In the genomic region with DNA sequence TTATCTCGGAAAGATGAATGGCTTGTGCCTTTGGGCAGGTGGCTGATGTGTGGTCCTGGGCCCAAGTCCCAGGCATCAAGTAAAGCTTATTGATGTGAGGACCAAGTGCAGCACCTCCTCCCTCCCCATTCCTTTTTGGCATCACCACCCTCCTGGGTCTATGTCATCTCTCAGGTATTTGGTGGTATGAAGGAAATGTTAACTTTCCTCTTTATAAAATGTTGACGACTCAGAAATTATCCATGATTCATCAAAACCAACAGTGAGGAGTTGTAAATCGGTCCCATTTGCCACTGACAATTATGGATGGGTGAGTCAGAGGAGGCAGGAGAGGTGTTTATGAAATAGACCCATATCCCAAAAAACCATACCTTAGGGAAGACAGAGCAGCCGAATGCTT, we compare ENCODE assay signal across 15 cellular contexts.
DNase-seq lines count a peak whose midpoint lies in the region; ATAC-seq and TF ChIP-seq lines count a peak whose summit lies in the region.
"Had no signal": no experiment of that assay in that cellular context is flagged by ENCODE, and none has a peak within 500 bp of the region (broad histone marks: within the 10 kb centered on the region; RNA-seq: fewer than 3 reads in every experiment).

No MANE protein-coding gene starts in this region.

- in situ Hi-C loops in GM23248 (cut with MboI) = no loop called here

- H4K20me1 ChIP-seq in GM23248 (ENCODE audit: insufficient read depth) = no peaks in the 10 kb centered on the region

- no TSS peak for BruUV-seq in A673 (replicated peaks; lab: Mats Ljungman, UMichigan)

- no peaks in the 10 kb centered on the region for H3K9me2 ChIP-seq in GM23248 (ENCODE audit: insufficient read depth)

- H3K9me3 Mint-ChIP-seq in T-cell = peaks cover 0 to 5% (median 0%) of the 10 kb centered on the region in 3 donors
- peaks cover 0 to 5% of the 10 kb centered on the region in 2 donors for H3K9me3 Mint-ChIP-seq in stimulated activated naive CD8-positive, alpha-beta T cell treated with anti-CD3 and anti-CD28 coated beads, Interleukin-15, amount 100 ng/mL, for 72 hours
- H3K9me3 Mint-ChIP-seq: activated naive CD4-positive, alpha-beta T cell treated with anti-CD3 and anti-CD28 coated beads, Interleukin-2, amount 50 U/mL, for 24 hours had no signal

- H3K27me3 ChIP-seq in A673 (replicated peaks; ENCODE audit: insufficient read depth, low read depth, low read length, poor library complexity) = no peaks in the 10 kb centered on the region
- no peaks in the 10 kb centered on the region for H3K27me3 ChIP-seq in GM23248 (replicated peaks; ENCODE audit: insufficient read depth)
- H3K27me3 ChIP-seq: colonic mucosa had no signal

- H3K9me3 ChIP-seq in A673 (ENCODE audit: low read depth, low read length, poor library complexity, severe bottlenecking) (no peaks in the 10 kb centered on the region), GM23248 (ENCODE audit: low read depth) (no peaks in the 10 kb centered on the region)
- H3K9me3 ChIP-seq: colonic mucosa had no signal

- H3K36me3 Mint-ChIP-seq in T-cell = no peaks in the 10 kb centered on the region

- no peak for ATAC-seq in T-cell (replicated peaks in 1 of 4)
- no peak for ATAC-seq in stimulated activated naive CD8-positive, alpha-beta T cell treated with anti-CD3 and anti-CD28 coated beads, Interleukin-15, amount 100 ng/mL, for 72 hours
- ATAC-seq: HepG2 had no signal

- POLR2A ChIA-PET in A673 (lab: Charles Lee; ENCODE audit: low non-redundant PET) = no interaction called here
- POLR2A ChIA-PET in T-cell (lab: Charles Lee) = interaction anchor here in 1 of 2 donors (0.6 kb wide), 1 partner anchor 214 kb away, joined by 3 read pairs; no protein-coding TSS in a partner anchor

- no peaks in the 10 kb centered on the region for H3K4me1 ChIP-seq in A673 (ENCODE audit: insufficient read depth, low read length, poor library complexity, severe bottlenecking)
- peaks cover 20% of the 10 kb centered on the region for H3K4me1 ChIP-seq in GM23248 (ENCODE audit: insufficient read depth)
- H3K4me1 ChIP-seq: colonic mucosa had no signal

- peak; percentile 3 for DNase-seq in A673 (ENCODE audit: low spot score)
- peak; percentile 83 for DNase-seq in GM23248
- DNase-seq in T-cell = no peak
- peak; percentile 7 for DNase-seq in iris pigment epithelial cell (ENCODE audit: low read depth)
- no peak for DNase-seq in NOMO-1 treated with dmso at 0.1 percent for 144 hours (lab: John Stamatoyannopoulos, UW; ENCODE audit: unreplicated experiment)
- no peak for DNase-seq in NCI-H1092 (lab: John Stamatoyannopoulos, UW)
- no peak for DNase-seq in stimulated activated naive CD8-positive, alpha-beta T cell treated with anti-CD3 and anti-CD28 coated beads, Interleukin-15, amount 100 ng/mL, for 72 hours
- no peak for DNase-seq in NAMALWA (ENCODE audit: low spot score)
- DNase-seq: colonic mucosa, kidney, NCI-H2081, T-helper 2 cell had no signal

- 28 to 33% methylated on average over 4 of the region's 4 CpGs for WGBS in GM23248 (ENCODE audit: low coverage in 1 of 2, low lambda C conversion rate in 2 of 2, missing lambda C conversion rate in 2 of 2), 2 experiments

- no peaks in the 10 kb centered on the region for H3K36me3 ChIP-seq in A673 (ENCODE audit: insufficient read depth, low read length, poor library complexity, severe bottlenecking)
- no peaks in the 10 kb centered on the region for H3K36me3 ChIP-seq in GM23248 (ENCODE audit: low read depth)
- H3K36me3 ChIP-seq: colonic mucosa had no signal

- H3K4me1 Mint-ChIP-seq in T-cell = peaks cover 57 to 61% (median 60%) of the 10 kb centered on the region in 3 donors
- peaks cover 50% of the 10 kb centered on the region for H3K4me1 Mint-ChIP-seq in stimulated activated naive CD8-positive, alpha-beta T cell treated with anti-CD3 and anti-CD28 coated beads, Interleukin-15, amount 100 ng/mL, for 72 hours
- H3K4me1 Mint-ChIP-seq: B cell had no signal

- peak overlapping the region; percentile 50 for H3K4me2 ChIP-seq in GM23248 (ENCODE audit: unreplicated experiment)

- H3K27ac ChIP-seq in A673 (ENCODE audit: low read depth, low read length, poor library complexity, severe bottlenecking) (no peak overlapping the region), GM23248 (peak overlapping the region; percentile 49)
- H3K27ac ChIP-seq: colonic mucosa had no signal

- peak overlapping the region in 1 of 3 donors; percentile 74 for H3K4me3 Mint-ChIP-seq in T-cell
- H3K4me3 Mint-ChIP-seq in stimulated activated naive CD8-positive, alpha-beta T cell treated with anti-CD3 and anti-CD28 coated beads, Interleukin-15, amount 100 ng/mL, for 72 hours = no peak overlapping the region
- H3K4me3 Mint-ChIP-seq: B cell had no signal

- H3F3A ChIP-seq in GM23248 (ENCODE audit: insufficient read depth) = peaks cover 22% of the 10 kb centered on the region

- H3K9ac ChIP-seq in GM23248 = no peak overlapping the region

- no peaks in the 10 kb centered on the region for H3K27me3 Mint-ChIP-seq in T-cell
- no peaks in the 10 kb centered on the region for H3K27me3 Mint-ChIP-seq in stimulated activated naive CD8-positive, alpha-beta T cell treated with anti-CD3 and anti-CD28 coated beads, Interleukin-15, amount 100 ng/mL, for 72 hours
- H3K27me3 Mint-ChIP-seq: activated naive CD4-positive, alpha-beta T cell treated with anti-CD3 and anti-CD28 coated beads, Interleukin-2, amount 50 U/mL, for 24 hours; B cell had no signal

- TF ChIP-seq CTCF in A673 (conservative IDR thresholded peaks at IDR 0.05; ENCODE audit: low read depth, low read length) = no peak

- intact Hi-C loops in A673 (cut with micrococcal nuclease; ENCODE audit: unreplicated experiment) = no loop called here

- H2AFZ ChIP-seq in GM23248 = no peak overlapping the region

- no peak overlapping the region for H3K4me3 ChIP-seq in A673 (ENCODE audit: low read depth, low read length, poor library complexity, severe bottlenecking)
- no peak overlapping the region for H3K4me3 ChIP-seq in GM23248
- H3K4me3 ChIP-seq: colonic mucosa had no signal

- peak overlapping the region; percentile 90 for H3K27ac Mint-ChIP-seq in T-cell
- no peak overlapping the region for H3K27ac Mint-ChIP-seq in stimulated activated naive CD8-positive, alpha-beta T cell treated with anti-CD3 and anti-CD28 coated beads, Interleukin-15, amount 100 ng/mL, for 72 hours
- H3K27ac Mint-ChIP-seq: B cell had no signal

- CTCF ChIA-PET in A673 (lab: Charles Lee) (no interaction called here), T-cell (lab: Charles Lee) (no interaction called here)

- no peaks in the 10 kb centered on the region for H3K79me2 ChIP-seq in GM23248 (ENCODE audit: insufficient read depth)

Comparison
In these comparisons a context has a peak if more than half of its experiments do, and no peak if none do; other contexts are left out.
1. DNase-seq: peak in A673 (single experiment), GM23248 (single experiment) and iris pigment epithelial cell (single experiment); none in T-cell (0 of 34), NOMO-1 treated with dmso at 0.1 percent for 144 hours (single experiment), NCI-H1092 (single experiment), stimulated activated naive CD8-positive, alpha-beta T cell treated with anti-CD3 and anti-CD28 coated beads, Interleukin-15, amount 100 ng/mL, for 72 hours (0 of 2) and NAMALWA (single experiment).
2. H3K27ac Mint-ChIP-seq: peak in T-cell (2 of 2); none in stimulated activated naive CD8-positive, alpha-beta T cell treated with anti-CD3 and anti-CD28 coated beads, Interleukin-15, amount 100 ng/mL, for 72 hours (0 of 2).